In genomic region chr13:28754698-28755545, GRCh38 we compare ENCODE assay signal across 8 cellular contexts. TPM values are rescaled to one million over a fixed set of nuclear protein-coding genes. Genes with fewer than 3 reads are reported as not detected.
DNase-seq lines count a peak whose midpoint lies in the region; ATAC-seq and TF ChIP-seq lines count a peak whose summit lies in the region.

No MANE protein-coding gene starts in this region.

- no peak overlapping the region for H3K9ac ChIP-seq in iPS-15b (ENCODE audit: low read depth, low read length)

- no peak for TF ChIP-seq POLR2A in stomach (IDR thresholded peaks at IDR 0.05)

- CTCF ChIA-PET in HEK293 (lab: Yijun Ruan, JAX), result interaction anchor here (0.7 kb wide), 1 partner anchor 13 kb away, joined by 3 read pairs; no protein-coding TSS in a partner anchor

- 67 to 78% (median 76%) methylated on average over 28 to 32 of the region's 32 CpGs for WGBS in stomach, 5 donors

- peak overlapping the region; percentile 61 for H3K27ac Mint-ChIP-seq in activated T-helper 2 cell treated with anti-CD3 and anti-CD28 coated beads, Interferon-gamma antibody, Interleukin-2, Interleukin-4, amounts not matched to agents 10 μg/mL and 5 μg/mL and 100 μg/mL, durations not matched to agents 14 hours and 24 hours and 36 hours
- no peak overlapping the region for H3K27ac Mint-ChIP-seq in glutamatergic neuron (ENCODE audit: unreplicated experiment)

- H3K9me3 ChIP-seq in HEK293 (ENCODE audit: control insufficient read depth, insufficient read depth, low read depth, low read length) (no peaks in the 10 kb centered on the region), iPS-15b (ENCODE audit: control insufficient read depth, insufficient read depth, low read length) (no peaks in the 10 kb centered on the region), stomach (peaks cover 0 to 23% (median 17%) of the 10 kb centered on the region in 4 donors)

- no peaks in the 10 kb centered on the region for H3K36me3 Mint-ChIP-seq in activated T-helper 2 cell treated with anti-CD3 and anti-CD28 coated beads, Interferon-gamma antibody, Interleukin-2, Interleukin-4, amounts not matched to agents 10 μg/mL and 5 μg/mL and 100 μg/mL, durations not matched to agents 14 hours and 24 hours and 36 hours (ENCODE audit: low read depth)
- peaks cover 18% of the 10 kb centered on the region for H3K36me3 Mint-ChIP-seq in glutamatergic neuron (ENCODE audit: unreplicated experiment)

- intact Hi-C loops in activated T-helper 2 cell treated with anti-CD3 and anti-CD28 coated beads, Interferon-gamma antibody, Interleukin-2, Interleukin-4, amounts not matched to agents 10 μg/mL and 5 μg/mL and 100 μg/mL, durations not matched to agents 14 hours and 24 hours and 36 hours (cut with micrococcal nuclease), result no loop called here
- intact Hi-C loops in stomach (cut with DNase I; ENCODE audit: low total_unique reads), result no loop called here

- TF ChIP-seq EP300 in stomach (IDR thresholded peaks at IDR 0.05), result no peak

- DNase-seq in AG09309 (ENCODE audit: low read depth) (no peak), stomach (no peak), glutamatergic neuron (no peak), amygdala (lab: John Stamatoyannopoulos, UW) (no peak)
- DNase-seq in activated T-helper 2 cell treated with anti-CD3 and anti-CD28 coated beads, Interferon-gamma antibody, Interleukin-2, Interleukin-4, amounts not matched to agents 10 μg/mL and 5 μg/mL and 100 μg/mL, durations not matched to agents 14 hours and 24 hours and 36 hours (ENCODE audit: low spot score), result peak; percentile 12

- H3K27me3 ChIP-seq in iPS-15b (ENCODE audit: control insufficient read depth, insufficient read depth, low read length) (no peaks in the 10 kb centered on the region), stomach (no peaks in the 10 kb centered on the region)

- ATAC-seq in GM18517 (IDR thresholded peaks at IDR 0.05; ENCODE audit: unreplicated experiment), result no peak

- POLR2A ChIA-PET in HEK293 (lab: Yijun Ruan, JAX), result no interaction called here

- H3K27me3 Mint-ChIP-seq in activated T-helper 2 cell treated with anti-CD3 and anti-CD28 coated beads, Interferon-gamma antibody, Interleukin-2, Interleukin-4, amounts not matched to agents 10 μg/mL and 5 μg/mL and 100 μg/mL, durations not matched to agents 14 hours and 24 hours and 36 hours (ENCODE audit: low read depth), result no peaks in the 10 kb centered on the region
- peaks cover 7% of the 10 kb centered on the region for H3K27me3 Mint-ChIP-seq in glutamatergic neuron (ENCODE audit: unreplicated experiment)

- H3K4me3 ChIP-seq in AG09309 (ENCODE audit: control insufficient read depth, low read depth, low read length) (no peak overlapping the region), HEK293 (ENCODE audit: low read depth, low read length) (no peak overlapping the region), iPS-15b (ENCODE audit: low read depth, low read length) (peak overlapping the region; percentile 38), stomach (peak overlapping the region in 1 of 4 donors; percentile 9)

- H3K27ac ChIP-seq in HEK293 (ENCODE audit: extremely low read depth, low read depth, low read length), result no peak overlapping the region
- H3K27ac ChIP-seq in stomach, result peak overlapping the region; percentile 22 to 72 (median 63)

- TF ChIP-seq CTCF in AG09309 (IDR thresholded peaks at IDR 0.05; ENCODE audit: control insufficient read depth, insufficient read depth, low read depth, low read length, missing control alignments) (peak; percentile 18), HEK293 (tag by site-specific recombination; IDR thresholded peaks at IDR 0.05) (no peak), stomach (IDR thresholded peaks at IDR 0.05) (no peak), glutamatergic neuron (IDR thresholded peaks at IDR 0.05; ENCODE audit: partially characterized antibody, unreplicated experiment) (no peak)

- H3K4me1 ChIP-seq in HEK293 (ENCODE audit: control insufficient read depth, insufficient read depth, low read length), result no peaks in the 10 kb centered on the region
- peaks cover 3% of the 10 kb centered on the region for H3K4me1 ChIP-seq in iPS-15b (ENCODE audit: control insufficient read depth, insufficient read depth, low read length)
- H3K4me1 ChIP-seq in stomach, result peaks cover 0 to 5% (median 2%) of the 10 kb centered on the region in 4 donors

- peaks cover 22% of the 10 kb centered on the region for H3K4me1 Mint-ChIP-seq in activated T-helper 2 cell treated with anti-CD3 and anti-CD28 coated beads, Interferon-gamma antibody, Interleukin-2, Interleukin-4, amounts not matched to agents 10 μg/mL and 5 μg/mL and 100 μg/mL, durations not matched to agents 14 hours and 24 hours and 36 hours (ENCODE audit: low read depth)
- H3K4me1 Mint-ChIP-seq in glutamatergic neuron (ENCODE audit: low read depth, unreplicated experiment), result no peaks in the 10 kb centered on the region

- peaks cover 29% of the 10 kb centered on the region for H3K9me3 Mint-ChIP-seq in activated T-helper 2 cell treated with anti-CD3 and anti-CD28 coated beads, Interferon-gamma antibody, Interleukin-2, Interleukin-4, amounts not matched to agents 10 μg/mL and 5 μg/mL and 100 μg/mL, durations not matched to agents 14 hours and 24 hours and 36 hours
- peaks cover 4% of the 10 kb centered on the region for H3K9me3 Mint-ChIP-seq in glutamatergic neuron (ENCODE audit: unreplicated experiment)

- peak overlapping the region; percentile 49 for H3K4me3 Mint-ChIP-seq in activated T-helper 2 cell treated with anti-CD3 and anti-CD28 coated beads, Interferon-gamma antibody, Interleukin-2, Interleukin-4, amounts not matched to agents 10 μg/mL and 5 μg/mL and 100 μg/mL, durations not matched to agents 14 hours and 24 hours and 36 hours (ENCODE audit: low read depth)
- H3K4me3 Mint-ChIP-seq in glutamatergic neuron (ENCODE audit: unreplicated experiment), result no peak overlapping the region

- H3K36me3 ChIP-seq in HEK293 (ENCODE audit: control insufficient read depth in 2 of 2, insufficient read depth in 1 of 2, low read length in 2 of 2), result no peaks in the 10 kb centered on the region
- H3K36me3 ChIP-seq in iPS-15b (ENCODE audit: control insufficient read depth, insufficient read depth, low read length), result no peaks in the 10 kb centered on the region
- H3K36me3 ChIP-seq in stomach, result no peaks in the 10 kb centered on the region

TF ChIP-seq in HEK293, 187 proteins besides CTCF, POLR2A, EP300 and RAD21:
- peak; percentile 34; the same call in 1 of the 2 replicates for TF ChIP-seq ZNF341 (tag by site-specific recombination; IDR thresholded peaks at IDR 0.05; ENCODE audit: low read depth)
- no peak for TF ChIP-seq ZNF777 (tag by site-specific recombination; IDR thresholded peaks at IDR 0.05; ENCODE audit: borderline replicate concordance)
- peak; percentile 29; the same call in 1 of the 2 replicates for TF ChIP-seq BCL6B (tag by site-specific recombination; IDR thresholded peaks at IDR 0.05)
- TF ChIP-seq ZBTB11 (tag by site-specific recombination; conservative IDR thresholded peaks at IDR 0.05; ENCODE audit: low read depth), result 0 out of 2 replicates have a peak, but pooled peaks have one; percentile 15
- TF ChIP-seq TCF7L2 (IDR thresholded peaks at IDR 0.05; ENCODE audit: borderline replicate concordance, low read depth, low read length), result peak; percentile 68; the same call in 1 of the 2 replicates

RNA-seq across cellular contexts. Expression of gene SLC46A3, which starts 36.2 kb away (rescaled TPM):
- 2.8 and 3.1 TPM in 2 replicates for total RNA-seq in activated T-helper 2 cell treated with anti-CD3 and anti-CD28 coated beads, Interferon-gamma antibody, Interleukin-2, Interleukin-4, amounts not matched to agents 10 μg/mL and 5 μg/mL and 100 μg/mL, durations not matched to agents 14 hours and 24 hours and 36 hours
- total RNA-seq in stomach (10 to 100 TPM in 3 of 5 donors, 1 to 10 TPM in 2; 5.3 to 44.3 (median 14.2) TPM), glutamatergic neuron (ENCODE audit: unreplicated experiment) (2.3 TPM)
- polyA plus RNA-seq in stomach, result 1 to 10 TPM; 2.3 to 4.8 (median 3.4) TPM
